28 cellular contexts compared by ENCODE assay signal in the genomic region with DNA sequence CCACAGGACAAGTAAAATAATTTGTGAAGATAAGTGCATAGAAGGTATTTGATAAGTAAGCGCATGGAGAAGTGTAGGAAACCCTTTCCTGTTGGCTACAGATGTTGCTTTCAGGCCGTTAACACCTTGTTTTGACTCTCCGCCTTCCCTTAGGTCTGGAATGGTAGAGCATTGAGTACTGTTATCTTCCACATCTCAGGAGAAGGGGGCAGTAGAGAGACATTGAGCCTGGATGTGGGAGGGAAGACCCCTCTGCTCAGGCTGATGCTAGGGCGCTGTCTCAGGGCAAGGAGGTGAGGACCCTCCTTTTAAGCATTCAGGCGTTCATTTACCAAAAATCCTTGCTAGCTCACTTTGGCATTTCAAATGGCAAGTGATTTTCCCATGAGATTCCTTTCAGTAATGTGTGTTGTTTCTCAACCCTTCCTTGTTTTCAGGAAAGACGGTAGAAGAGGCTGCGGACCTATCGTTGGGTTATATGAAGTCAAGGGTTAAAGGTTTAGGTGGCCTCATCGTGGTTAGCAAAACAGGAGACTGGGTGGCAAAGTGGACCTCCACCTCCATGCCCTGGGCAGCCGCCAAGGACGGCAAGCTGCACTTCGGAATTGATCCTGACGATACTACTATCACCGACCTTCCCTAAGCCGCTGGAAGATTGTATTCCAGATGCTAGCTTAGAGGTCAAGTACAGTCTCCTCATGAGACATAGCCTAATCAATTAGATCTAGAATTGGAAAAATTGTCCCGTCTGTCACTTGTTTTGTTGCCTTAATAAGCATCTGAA. TPM values are rescaled to one million over a fixed set of nuclear protein-coding genes. Genes with fewer than 3 reads are reported as not detected.
DNase-seq lines count a peak whose midpoint lies in the region; ATAC-seq and TF ChIP-seq lines count a peak whose summit lies in the region.
"Had no signal": no experiment of that assay in that cellular context is flagged by ENCODE, and none has a peak within 500 bp of the region (broad histone marks: within the 10 kb centered on the region; RNA-seq: fewer than 3 reads in every experiment).

No MANE protein-coding gene starts in this region.

- intact Hi-C loops in Caco-2 (cut with micrococcal nuclease; ENCODE audit: unreplicated experiment) = loop anchor here (10.0 kb wide), 1 partner anchor 283 kb away; a partner anchor contains a TSS
- intact Hi-C loops in Right ventricle myocardium inferior (cut with DNase I) = loop anchor here (10.0 kb wide), 1 partner anchor 473 kb away; no protein-coding TSS in a partner anchor

- no peaks in the 10 kb centered on the region for H3K27me3 ChIP-seq in Caco-2 (replicated peaks; ENCODE audit: control insufficient read depth, insufficient read depth, low read length)
- H3K27me3 ChIP-seq in osteoblast (ENCODE audit: insufficient read depth, low read length) = peaks cover 16% of the 10 kb centered on the region
- H3K27me3 ChIP-seq: breast epithelium, testis had no signal

- no peak overlapping the region for H3K4me3 ChIP-seq in Caco-2 (ENCODE audit: low read depth, low read length)
- H3K4me3 ChIP-seq in epithelial cell of esophagus (ENCODE audit: low read length) = no peak overlapping the region
- H3K4me3 ChIP-seq in osteoblast (ENCODE audit: insufficient read depth, low read length) = no peak overlapping the region
- H3K4me3 ChIP-seq: breast epithelium, smooth muscle cell, testis had no signal

- CTCF ChIA-PET in Caco-2 (lab: Charles Lee) = interaction anchor here (0.8 kb wide), 1 partner anchor 123 kb away, joined by 3 read pairs; no protein-coding TSS in a partner anchor

- no peak overlapping the region for H3K4me2 ChIP-seq in osteoblast (ENCODE audit: insufficient read depth, low read length)
- H3K4me2 ChIP-seq: smooth muscle cell had no signal

- no peaks in the 10 kb centered on the region for H3K9me3 Mint-ChIP-seq in Caco-2 (ENCODE audit: unreplicated experiment)
- H3K9me3 Mint-ChIP-seq in stimulated activated naive CD8-positive, alpha-beta T cell treated with anti-CD3 and anti-CD28 coated beads, Interleukin-15, amount 100 ng/mL, for 72 hours = no peaks in the 10 kb centered on the region
- H3K9me3 Mint-ChIP-seq: CD4-positive, CD25-positive, alpha-beta regulatory T cell; naive B cell; T-cell had no signal

- peaks cover 13% of the 10 kb centered on the region for H3K4me1 Mint-ChIP-seq in Caco-2 (ENCODE audit: low read depth, unreplicated experiment)
- peaks cover 32% of the 10 kb centered on the region for H3K4me1 Mint-ChIP-seq in stimulated activated naive CD8-positive, alpha-beta T cell treated with anti-CD3 and anti-CD28 coated beads, Interleukin-15, amount 100 ng/mL, for 72 hours

- TF ChIP-seq CTCF in Caco-2 (IDR thresholded peaks at IDR 0.05; ENCODE audit: insufficient read depth in 1 of 2, low read depth in 1 of 2, low read length in 1 of 2, severe bottlenecking in 1 of 2, unreplicated experiment in 1 of 2) (no peak), VCaP (conservative IDR thresholded peaks at IDR 0.05) (no peak), epithelial cell of esophagus (IDR thresholded peaks at IDR 0.05; ENCODE audit: insufficient read depth, low read depth, low read length, missing control alignments) (peak; percentile 19), osteoblast (IDR thresholded peaks at IDR 0.05; ENCODE audit: extremely low read depth, low read depth, low read length) (peak; percentile 29)

- H3K27ac ChIP-seq in VCaP (peak overlapping the region; percentile 42; the same call in 1 of the 2 replicates), osteoblast (ENCODE audit: low read depth, low read length) (no peak overlapping the region)
- H3K27ac ChIP-seq: breast epithelium, testis had no signal

- BruUV-seq in Caco-2 (replicated peaks; lab: Mats Ljungman, UMichigan) = no TSS peak

- H3K27ac Mint-ChIP-seq in Caco-2 (ENCODE audit: unreplicated experiment) = peak overlapping the region; percentile 46
- no peak overlapping the region for H3K27ac Mint-ChIP-seq in stimulated activated naive CD8-positive, alpha-beta T cell treated with anti-CD3 and anti-CD28 coated beads, Interleukin-15, amount 100 ng/mL, for 72 hours
- H3K27ac Mint-ChIP-seq: T-cell had no signal

- H4K20me1 ChIP-seq in osteoblast (ENCODE audit: insufficient read depth, low read length) = no peaks in the 10 kb centered on the region

- H3K36me3 Mint-ChIP-seq in Caco-2 (ENCODE audit: insufficient read depth, unreplicated experiment) = no peaks in the 10 kb centered on the region
- H3K36me3 Mint-ChIP-seq: CD4-positive, CD25-positive, alpha-beta regulatory T cell; naive B cell; T-cell had no signal

- no peak overlapping the region for H3K4me3 Mint-ChIP-seq in Caco-2 (ENCODE audit: unreplicated experiment)
- no peak overlapping the region for H3K4me3 Mint-ChIP-seq in stimulated activated naive CD8-positive, alpha-beta T cell treated with anti-CD3 and anti-CD28 coated beads, Interleukin-15, amount 100 ng/mL, for 72 hours
- H3K4me3 Mint-ChIP-seq: CD4-positive, CD25-positive, alpha-beta regulatory T cell; naive B cell; T-cell had no signal

- no peaks in the 10 kb centered on the region for H3K79me2 ChIP-seq in osteoblast (ENCODE audit: insufficient read depth, low read length)

- H3K27me3 Mint-ChIP-seq in Caco-2 (ENCODE audit: insufficient read depth, unreplicated experiment) = no peaks in the 10 kb centered on the region
- no peaks in the 10 kb centered on the region for H3K27me3 Mint-ChIP-seq in stimulated activated naive CD8-positive, alpha-beta T cell treated with anti-CD3 and anti-CD28 coated beads, Interleukin-15, amount 100 ng/mL, for 72 hours
- H3K27me3 Mint-ChIP-seq: T-cell had no signal

- no peak for DNase-seq in Caco-2
- DNase-seq in epithelial cell of esophagus (ENCODE audit: low read depth) = no peak
- no peak for DNase-seq in osteoblast (ENCODE audit: insufficient read length, low spot score, missing footprints)
- no peak for DNase-seq in NCI-H524 treated with DMSO at 0.1 percent for 48 hours (lab: John Stamatoyannopoulos, UW)
- no peak for DNase-seq in Right ventricle myocardium inferior (ENCODE audit: missing footprints)
- no peak for DNase-seq in stimulated activated naive CD8-positive, alpha-beta T cell treated with anti-CD3 and anti-CD28 coated beads, Interleukin-15, amount 100 ng/mL, for 72 hours
- no peak for DNase-seq in AML-193 (lab: John Stamatoyannopoulos, UW)
- DNase-seq: activated CD4-positive, alpha-beta T cell treated with anti-CD3 and anti-CD28 coated beads for 4 hours; activated CD8-positive, alpha-beta memory T cell treated with anti-CD3 and anti-CD28 coated beads for 24 hours; activated gamma-delta T cell treated with Interleukin-2 at 50 U/mL for 16 hours; activated T-cell treated with anti-CD3 and anti-CD28 coated beads, Interleukin-2, amount 50 U/mL, for 1 hour; CD4-positive, CD25-positive, alpha-beta regulatory T cell; cortex of kidney; Karpas-422; MV-4-11; naive B cell; NCI-H146; NCI-H510A; occipital lobe; retina; SIG-M5; T-cell; testis had no signal

- POLR2A ChIA-PET in Caco-2 (lab: Charles Lee) = no interaction called here

- no peak overlapping the region for H2AFZ ChIP-seq in osteoblast (ENCODE audit: low read length)

- H3K4me1 ChIP-seq in Caco-2 = peaks cover 34% of the 10 kb centered on the region
- peaks cover 10% of the 10 kb centered on the region for H3K4me1 ChIP-seq in osteoblast (ENCODE audit: insufficient read depth, low read length)

- no peaks in the 10 kb centered on the region for H3K9me3 ChIP-seq in Caco-2
- no peaks in the 10 kb centered on the region for H3K9me3 ChIP-seq in osteoblast (ENCODE audit: low read depth, low read length)
- H3K9me3 ChIP-seq: breast epithelium, testis had no signal

- no peak for ATAC-seq in Right ventricle myocardium inferior
- ATAC-seq in stimulated activated naive CD8-positive, alpha-beta T cell treated with anti-CD3 and anti-CD28 coated beads, Interleukin-15, amount 100 ng/mL, for 72 hours = no peak
- ATAC-seq: T-cell had no signal

- H3K36me3 ChIP-seq in Caco-2 (ENCODE audit: control insufficient read depth, insufficient read depth, low read length) = no peaks in the 10 kb centered on the region
- no peaks in the 10 kb centered on the region for H3K36me3 ChIP-seq in osteoblast (ENCODE audit: insufficient read depth, low read length)
- H3K36me3 ChIP-seq: breast epithelium had no signal

RNA-seq across cellular contexts. Expression of a gene that starts 27.0 kb away (rescaled TPM):
- total RNA-seq in Caco-2 (2022) (not detected in 2 replicates), osteoblast (not detected in 2 replicates), Right ventricle myocardium inferior (not detected)
- total RNA-seq: breast epithelium; CD4-positive, CD25-positive, alpha-beta regulatory T cell; HT1080; lung microvascular endothelial cell; occipital lobe; smooth muscle cell; testis had no signal

RNA-seq across cellular contexts. Expression of a gene that starts 54.6 kb away (rescaled TPM):
- total RNA-seq in Caco-2 (2022) (41.1 and 43.3 TPM in 2 replicates), osteoblast (0.36 and 0.59 TPM in 2 replicates), Right ventricle myocardium inferior (4.7 TPM)

Comparison
In these comparisons a context has a peak if more than half of its experiments do, and no peak if none do; other contexts are left out.
1. CTCF ChIP-seq: peak in epithelial cell of esophagus (single experiment) and osteoblast (single experiment); none in Caco-2 (0 of 2) and VCaP (single experiment).